In genomic region chr9:20330688-20331087, GRCh38 we compare ENCODE assay signal across 1 cellular context.
A peak's percentile ranks its signal among the peaks of the same experiment; 100 is the strongest.
TF ChIP-seq lines count a peak whose summit lies in the region.

No MANE protein-coding gene starts in this region.

TF ChIP-seq in H1, 55 proteins besides CTCF, POLR2A, EP300 and RAD21:
- no peak for TF ChIP-seq NRF1 (IDR thresholded peaks at IDR 0.05; ENCODE audit: low read depth, low read length)
- no peak for TF ChIP-seq HDAC6 (IDR thresholded peaks at IDR 0.05; ENCODE audit: low read depth, low read length)
- peak; percentile 39; the same call in 1 of the 2 replicates for TF ChIP-seq MAFK (IDR thresholded peaks at IDR 0.05; ENCODE audit: low read depth, low read length)
